Comparison of ENCODE assay signal across 22 cellular contexts in the genomic region with DNA sequence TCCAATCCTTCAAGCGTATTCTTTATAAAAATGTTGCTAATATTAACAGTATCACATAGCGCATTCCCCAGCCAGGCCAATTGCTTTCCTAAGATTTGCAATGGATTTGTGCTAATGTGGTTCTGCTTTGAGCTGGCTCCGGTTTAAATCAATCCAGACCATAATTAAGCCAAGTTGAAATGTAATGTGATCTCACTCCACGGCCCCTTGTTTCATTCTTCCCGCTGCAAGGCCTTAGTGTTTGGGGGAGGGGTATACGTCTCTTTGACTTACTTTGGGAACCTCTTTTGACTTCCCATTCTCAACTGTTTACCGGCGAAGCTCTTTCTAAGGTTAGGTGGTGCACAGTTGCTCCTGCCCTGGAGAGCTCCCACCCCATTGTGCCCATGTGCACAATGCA.
DNase-seq lines count a peak whose midpoint lies in the region; ATAC-seq and TF ChIP-seq lines count a peak whose summit lies in the region.
"Had no signal": no experiment of that assay in that cellular context is flagged by ENCODE, and none has a peak within 500 bp of the region (broad histone marks: within the 10 kb centered on the region; RNA-seq: fewer than 3 reads in every experiment).

No MANE protein-coding gene starts in this region.

- no peaks in the 10 kb centered on the region for H3K79me2 ChIP-seq in hepatocyte

- H2AFZ ChIP-seq in hepatocyte (no peak overlapping the region), neuronal stem cell (ENCODE audit: low read length) (no peak overlapping the region)

- no peak overlapping the region for H4K8ac ChIP-seq in neuronal stem cell (ENCODE audit: low read depth, low read length)

- H3K9me3 ChIP-seq in hepatocyte (ENCODE audit: low read depth) (no peaks in the 10 kb centered on the region), neuronal stem cell (replicated peaks in 1 of 2; ENCODE audit: control insufficient read depth in 2 of 2, insufficient read depth in 1 of 2, low read depth in 1 of 2, low read length in 2 of 2) (peaks cover 2 to 17% of the 10 kb centered on the region in 2 donors)
- H3K9me3 ChIP-seq: BE2C, MG63, psoas muscle had no signal

- H3K18ac ChIP-seq in neuronal stem cell (ENCODE audit: low read length): peak overlapping the region; percentile 97

- H4K20me1 ChIP-seq in hepatocyte (ENCODE audit: insufficient read depth, poor library complexity, severe bottlenecking): no peaks in the 10 kb centered on the region

- peaks cover 2% of the 10 kb centered on the region for H3K79me1 ChIP-seq in neuronal stem cell (ENCODE audit: low read depth, low read length)

- H3K14ac ChIP-seq in neuronal stem cell (ENCODE audit: low read length): no peak overlapping the region

- H2AK5ac ChIP-seq in neuronal stem cell (ENCODE audit: low read depth, low read length): no peak overlapping the region

- H3K4me2 ChIP-seq in hepatocyte (peak overlapping the region; percentile 33), neuronal stem cell (ENCODE audit: insufficient read depth, low read length, poor library complexity, severe bottlenecking) (peak overlapping the region; percentile 29)

- no peak for ATAC-seq in GM18909 (IDR thresholded peaks at IDR 0.05; ENCODE audit: poor library complexity, unreplicated experiment)
- ATAC-seq in HG03280 (IDR thresholded peaks at IDR 0.05; ENCODE audit: unreplicated experiment): no peak
- ATAC-seq: naive thymus-derived CD4-positive, alpha-beta T cell; psoas muscle had no signal

- no peak overlapping the region for H3K9ac ChIP-seq in neuronal stem cell (ENCODE audit: low read depth, low read length, poor library complexity)

- H2BK12ac ChIP-seq in neuronal stem cell (ENCODE audit: low read length): no peak overlapping the region

- TF ChIP-seq CTCF in hepatocyte (IDR thresholded peaks at IDR 0.05; ENCODE audit: poor library complexity): no peak

- H2BK5ac ChIP-seq in neuronal stem cell (ENCODE audit: low read length): no peak overlapping the region

- peak overlapping the region; percentile 78 for H2BK15ac ChIP-seq in neuronal stem cell (ENCODE audit: low read length)

- no peak overlapping the region for H2BK120ac ChIP-seq in neuronal stem cell (ENCODE audit: low read depth, low read length)

- H3K4me1 ChIP-seq in hepatocyte (ENCODE audit: insufficient read depth): peaks cover 22% of the 10 kb centered on the region
- H3K4me1 ChIP-seq in neuronal stem cell (ENCODE audit: control insufficient read depth in 2 of 2, insufficient read depth in 1 of 2, low read depth in 1 of 2, low read length in 2 of 2): peaks cover 13 to 23% of the 10 kb centered on the region in 2 donors
- H3K4me1 ChIP-seq: BE2C, psoas muscle had no signal

- no peak overlapping the region for H3K4ac ChIP-seq in neuronal stem cell (ENCODE audit: low read length)

- H3K36me3 ChIP-seq in hepatocyte (replicated peaks; ENCODE audit: insufficient read depth, low read depth) (no peaks in the 10 kb centered on the region), neuronal stem cell (replicated peaks in 1 of 2; ENCODE audit: control insufficient read depth in 2 of 2, insufficient read depth in 2 of 2, low read length in 2 of 2) (peaks cover 6 to 95% of the 10 kb centered on the region in 2 donors)
- H3K36me3 ChIP-seq: BE2C had no signal

- peak overlapping the region; percentile 67 for H3K27ac ChIP-seq in hepatocyte
- peak overlapping the region; percentile 71 for H3K27ac ChIP-seq in neuronal stem cell (replicated peaks; ENCODE audit: low read length)
- H3K27ac ChIP-seq: 22Rv1, psoas muscle had no signal

- DNase-seq in DMS 273 (lab: John Stamatoyannopoulos, UW; ENCODE audit: unreplicated experiment) (peak; percentile 37), DMS 273 treated with DMSO at 0.1 percent for 48 hours (lab: John Stamatoyannopoulos, UW) (no peak), NCI-H524 (lab: John Stamatoyannopoulos, UW) (peak; percentile 3 to 64), hepatocyte (ENCODE audit: low spot score) (no peak), neuronal stem cell (ENCODE audit: low spot score) (no peak), NOMO-1 treated with dmso at 0.1 percent for 144 hours (lab: John Stamatoyannopoulos, UW; ENCODE audit: unreplicated experiment) (no peak)
- DNase-seq: activated CD4-positive, alpha-beta memory T cell treated with anti-CD3 and anti-CD28 coated beads for 36 hours; activated naive CD4-positive, alpha-beta T cell treated with Interleukin-2 at 50 U/mL for 16 hours; BE2C; effector CD8-positive, alpha-beta T cell; head of caudate nucleus; mammary epithelial cell; MG63; naive thymus-derived CD4-positive, alpha-beta T cell; NCI-H2029; psoas muscle; small intestine; stimulated activated CD4-positive, alpha-beta T cell treated with anti-CD3 and anti-CD28 coated beads, Interleukin-4, amount 100 ng/mL, for 24 hours; T-helper 2 cell had no signal

- no peak overlapping the region for H4K91ac ChIP-seq in neuronal stem cell (ENCODE audit: low read depth, low read length, poor library complexity)

- H3K4me3 ChIP-seq in hepatocyte (no peak overlapping the region), neuronal stem cell (ENCODE audit: low read length in 2 of 2) (no peak overlapping the region)
- H3K4me3 ChIP-seq: MG63, psoas muscle had no signal

- 36% methylated on average over 8 of the region's 8 CpGs for WGBS in hepatocyte (ENCODE audit: low lambda C conversion rate, missing lambda C conversion rate)
- WGBS in neuronal stem cell (ENCODE audit: extremely low coverage in 2 of 2, insufficient read length in 2 of 2, insufficient replicate concordance in 1 of 2), 2 donors: no CpG with 5 or more reads among the region's 8 CpGs

- peak overlapping the region; percentile 47 for H3K23ac ChIP-seq in neuronal stem cell (ENCODE audit: low read depth, low read length, poor library complexity)

- no peaks in the 10 kb centered on the region for H3K9me2 ChIP-seq in hepatocyte (replicated peaks; ENCODE audit: insufficient read depth)

- H3K27me3 ChIP-seq in hepatocyte (no peaks in the 10 kb centered on the region), neuronal stem cell (ENCODE audit: control insufficient read depth in 3 of 3, insufficient read depth in 3 of 3, low read depth in 1 of 3, low read length in 3 of 3) (no peaks in the 10 kb centered on the region)
- H3K27me3 ChIP-seq: BE2C, MG63 had no signal

Comparison
In these comparisons a context has a peak if more than half of its experiments do, and no peak if none do; other contexts are left out.
1. DNase-seq: peak in DMS 273 (single experiment) and NCI-H524 (2 of 2); none in DMS 273 treated with DMSO at 0.1 percent for 48 hours (single experiment), hepatocyte (single experiment), neuronal stem cell (single experiment) and NOMO-1 treated with dmso at 0.1 percent for 144 hours (single experiment).